17 cellular contexts compared by ENCODE assay signal in genomic region chr1:228923973-228924766, GRCh38.
"Had no signal": no experiment of that assay in that cellular context is flagged by ENCODE, and none has a peak within 500 bp of the region (broad histone marks: within the 10 kb centered on the region; RNA-seq: fewer than 3 reads in every experiment).

No MANE protein-coding gene starts in this region.

- H3K27me3 ChIP-seq: ovary, right atrium auricular region, suprapubic skin, tibial artery, upper lobe of right lung had no signal

- H3K9me3 ChIP-seq: ovary, right atrium auricular region, suprapubic skin, tibial artery, upper lobe of right lung had no signal

- H3K4me1 ChIP-seq: suprapubic skin had no signal

- H3K36me3 ChIP-seq: ovary, right atrium auricular region, suprapubic skin, tibial artery, upper lobe of right lung had no signal

- H3K4me2 ChIP-seq: smooth muscle cell had no signal

- H3K4me3 Mint-ChIP-seq: naive thymus-derived CD4-positive, alpha-beta T cell; neural crest cell had no signal

- ATAC-seq: esophagus mucosa; naive thymus-derived CD4-positive, alpha-beta T cell; stimulated activated naive CD8-positive, alpha-beta T cell treated with anti-CD3 and anti-CD28 coated beads, Interleukin-15, Interleukin-2, amounts not matched to agents 100 U/mL and 50 U/mL, for 24 hours; upper lobe of right lung had no signal

- DNase-seq: caudate nucleus; cortex of kidney; dorsolateral prefrontal cortex; effector memory CD4-positive, alpha-beta T cell; foreskin melanocyte; hippocampal formation; naive thymus-derived CD4-positive, alpha-beta T cell; ovary; stimulated activated CD4-positive, alpha-beta T cell treated with anti-CD3 and anti-CD28 coated beads, Interleukin-2, amount 100 ng/mL, for 48 hours; stimulated activated naive CD8-positive, alpha-beta T cell treated with anti-CD3 and anti-CD28 coated beads, Interleukin-15, Interleukin-2, amounts not matched to agents 100 U/mL and 50 U/mL, for 24 hours; tibial artery; upper lobe of right lung had no signal

- H3K4me3 ChIP-seq: dorsolateral prefrontal cortex, ovary, right atrium auricular region, smooth muscle cell, suprapubic skin, tibial artery, upper lobe of right lung had no signal

- H3K27ac ChIP-seq: dorsolateral prefrontal cortex, ovary, right atrium auricular region, suprapubic skin, tibial artery, upper lobe of right lung had no signal

- H3K27ac Mint-ChIP-seq: naive thymus-derived CD4-positive, alpha-beta T cell had no signal
